In genomic region chr2:71223767-71224333, GRCh38 we compare ENCODE assay signal across 8 cellular contexts. TPM values are rescaled to one million over a fixed set of nuclear protein-coding genes. Genes with fewer than 3 reads are reported as not detected.
A peak's percentile ranks its signal among the peaks of the same experiment; 100 is the strongest.
DNase-seq lines count a peak whose midpoint lies in the region; ATAC-seq and TF ChIP-seq lines count a peak whose summit lies in the region.

No MANE protein-coding gene starts in this region.

- no peaks in the 10 kb centered on the region for H3K27me3 ChIP-seq in tibial nerve
- no peaks in the 10 kb centered on the region for H3K27me3 ChIP-seq in ascending aorta

- DNase-seq in stimulated activated naive CD8-positive, alpha-beta T cell treated with anti-CD3 and anti-CD28 coated beads, Interleukin-15, Interleukin-2, amounts not matched to agents 100 U/mL and 50 U/mL, for 24 hours, result peak; percentile 22
- no peak for DNase-seq in stimulated activated naive CD8-positive, alpha-beta T cell treated with anti-CD3 and anti-CD28 coated beads, Interleukin-15, amount 100 ng/mL, for 72 hours
- DNase-seq in NCI-H2227 treated with DMSO at 0.1 percent for 48 hours (lab: John Stamatoyannopoulos, UW), result peak; percentile 39
- peak; percentile 23 for DNase-seq in astrocyte of the spinal cord (ENCODE audit: low read depth, low spot score)
- DNase-seq in inferior parietal cortex (ENCODE audit: extremely low spot score), result peak; percentile 84
- peak; percentile 23 to 31 for DNase-seq in tibial nerve (ENCODE audit: low spot score in 2 of 2)
- no peak for DNase-seq in ascending aorta (ENCODE audit: low spot score in 2 of 2)

- H3K4me3 ChIP-seq in astrocyte of the spinal cord (ENCODE audit: low read depth, low read length) (no peak overlapping the region), tibial nerve (no peak overlapping the region), ascending aorta (no peak overlapping the region)

- TF ChIP-seq POLR2A in tibial nerve (IDR thresholded peaks at IDR 0.05), result no peak

- H3K9me3 Mint-ChIP-seq in stimulated activated naive CD8-positive, alpha-beta T cell treated with anti-CD3 and anti-CD28 coated beads, Interleukin-15, amount 100 ng/mL, for 72 hours, result no peaks in the 10 kb centered on the region

- no peaks in the 10 kb centered on the region for H3K27me3 Mint-ChIP-seq in stimulated activated naive CD8-positive, alpha-beta T cell treated with anti-CD3 and anti-CD28 coated beads, Interleukin-15, amount 100 ng/mL, for 72 hours

- H3K27ac ChIP-seq in tibial nerve (no peak overlapping the region), ascending aorta (no peak overlapping the region)

- H3K4me1 Mint-ChIP-seq in stimulated activated naive CD8-positive, alpha-beta T cell treated with anti-CD3 and anti-CD28 coated beads, Interleukin-15, amount 100 ng/mL, for 72 hours, result peaks cover 11% of the 10 kb centered on the region

- intact Hi-C loops in ascending aorta (cut with DNase I), result loop anchor here (10.0 kb wide), 2 partner anchors 1309 to 1661 kb away; partner anchors contain the start of genes MXD1 and SPR

- 24% methylated on average over 3 of the region's 3 CpGs for WGBS in tibial nerve, 2 donors

- no peak overlapping the region for H3K27ac Mint-ChIP-seq in stimulated activated naive CD8-positive, alpha-beta T cell treated with anti-CD3 and anti-CD28 coated beads, Interleukin-15, amount 100 ng/mL, for 72 hours

- H3K4me1 ChIP-seq in tibial nerve, result peaks cover 0 to 16% (median 4%) of the 10 kb centered on the region in 4 donors
- peaks cover 0 to 13% of the 10 kb centered on the region in 2 donors for H3K4me1 ChIP-seq in ascending aorta

- peak in 1 of 2 donors; percentile 14 for TF ChIP-seq EP300 in tibial nerve (IDR thresholded peaks at IDR 0.05)

- H3K36me3 ChIP-seq in tibial nerve (peaks cover 0 to 8% (median 0%) of the 10 kb centered on the region in 3 donors), ascending aorta (no peaks in the 10 kb centered on the region)

- H3K9me3 ChIP-seq in tibial nerve, result no peaks in the 10 kb centered on the region
- no peaks in the 10 kb centered on the region for H3K9me3 ChIP-seq in ascending aorta

- peak; percentile 44 for TF ChIP-seq CTCF in astrocyte of the spinal cord (IDR thresholded peaks at IDR 0.05; ENCODE audit: low read depth, low read length)
- peak; percentile 36 to 64 (median 54) for TF ChIP-seq CTCF in tibial nerve (IDR thresholded peaks at IDR 0.05)
- no peak for TF ChIP-seq CTCF in ascending aorta (IDR thresholded peaks at IDR 0.05)

- in situ Hi-C loops in astrocyte of the spinal cord (cut with HindIII; ENCODE audit: low sequenced_read_pairs), result no loop called here

- no peak for ATAC-seq in stimulated activated naive CD8-positive, alpha-beta T cell treated with anti-CD3 and anti-CD28 coated beads, Interleukin-15, Interleukin-2, amounts not matched to agents 100 U/mL and 50 U/mL, for 24 hours
- ATAC-seq in stimulated activated naive CD8-positive, alpha-beta T cell treated with anti-CD3 and anti-CD28 coated beads, Interleukin-15, amount 100 ng/mL, for 72 hours, result no peak
- ATAC-seq in GM21786 (IDR thresholded peaks at IDR 0.05; ENCODE audit: unreplicated experiment), result no peak

- H3K4me3 Mint-ChIP-seq in stimulated activated naive CD8-positive, alpha-beta T cell treated with anti-CD3 and anti-CD28 coated beads, Interleukin-15, amount 100 ng/mL, for 72 hours, result no peak overlapping the region

RNA-seq across cellular contexts. Expression of gene PAIP2B, which starts 3.1 kb away (rescaled TPM):
- 10 to 100 TPM in 3 of 4 donors, 1 to 10 TPM in 1; 5.7 to 22.1 (median 13.6) TPM for total RNA-seq in tibial nerve
- total RNA-seq in ascending aorta, result 0.32 TPM

Comparison
In these comparisons a context has a peak if more than half of its experiments do, and no peak if none do; other contexts are left out.
1. DNase-seq: peak in stimulated activated naive CD8-positive, alpha-beta T cell treated with anti-CD3 and anti-CD28 coated beads, Interleukin-15, Interleukin-2, amounts not matched to agents 100 U/mL and 50 U/mL, for 24 hours (single experiment), NCI-H2227 treated with DMSO at 0.1 percent for 48 hours (single experiment), astrocyte of the spinal cord (single experiment), inferior parietal cortex (single experiment) and tibial nerve (2 of 2); none in stimulated activated naive CD8-positive, alpha-beta T cell treated with anti-CD3 and anti-CD28 coated beads, Interleukin-15, amount 100 ng/mL, for 72 hours (0 of 2) and ascending aorta (0 of 2).
2. CTCF ChIP-seq: peak in astrocyte of the spinal cord (single experiment) and tibial nerve (5 of 5); none in ascending aorta (0 of 3).